9 cellular contexts compared by ENCODE assay signal in the genomic region with DNA sequence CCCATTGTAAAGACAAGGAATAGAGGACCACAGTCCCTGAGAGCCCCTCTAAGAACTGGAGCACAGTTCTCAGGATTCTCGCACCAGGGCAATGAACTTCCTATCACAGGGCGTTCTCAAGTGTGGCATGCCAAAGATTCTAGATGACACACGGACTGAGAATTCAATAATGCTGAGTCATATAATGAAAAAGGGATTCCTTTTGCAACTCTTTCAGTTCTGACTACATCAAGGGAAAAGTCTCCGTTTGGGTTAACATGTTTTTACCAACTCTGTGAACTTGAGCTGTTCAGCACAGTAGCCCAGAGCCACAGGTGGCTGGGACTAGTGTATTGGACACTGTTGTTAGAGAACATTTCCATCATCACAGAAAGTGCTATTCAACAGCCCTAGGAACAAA. TPM values are rescaled to one million over a fixed set of nuclear protein-coding genes. Genes with fewer than 3 reads are reported as not detected.
A peak's percentile ranks its signal among the peaks of the same experiment; 100 is the strongest.
DNase-seq lines count a peak whose midpoint lies in the region; ATAC-seq, FAIRE-seq and TF ChIP-seq lines count a peak whose summit lies in the region.
"Had no signal": no experiment of that assay in that cellular context is flagged by ENCODE, and none has a peak within 500 bp of the region (broad histone marks: within the 10 kb centered on the region; RNA-seq: fewer than 3 reads in every experiment).

No MANE protein-coding gene starts in this region.

- CTCF ChIA-PET in SK-N-SH (lab: Yijun Ruan, JAX), result no interaction called here

- H3K9me3 Mint-ChIP-seq in endothelial cell (ENCODE audit: unreplicated experiment), result no peaks in the 10 kb centered on the region

- peak overlapping the region; percentile 44 for H3K4me2 ChIP-seq in SK-N-SH
- H3K4me2 ChIP-seq in fibroblast of lung (ENCODE audit: extremely low read depth, insufficient read depth, low read length), result peak overlapping the region; percentile 60

- POLR2A ChIA-PET in SK-N-SH (lab: Yijun Ruan, JAX), result no interaction called here

- H3K4me1 ChIP-seq in SK-N-SH (ENCODE audit: control insufficient read depth in 1 of 2, insufficient read depth in 2 of 2, low read depth in 1 of 2, low read length in 1 of 2), result peaks cover 7 to 11% of the 10 kb centered on the region in 2 experiments; a peak in 3 of 4 replicates
- H3K4me1 ChIP-seq in fibroblast of lung (ENCODE audit: control insufficient read depth, extremely low read depth, insufficient read depth, low read length), result peaks cover 15% of the 10 kb centered on the region

- H3K4me3 Mint-ChIP-seq in endothelial cell (ENCODE audit: unreplicated experiment), result no peak overlapping the region

- H3K9ac ChIP-seq in SK-N-SH (peak overlapping the region; percentile 46; the same call in 1 of the 2 replicates), fibroblast of lung (ENCODE audit: insufficient read depth, low read length) (no peak overlapping the region)

- H3K36me3 ChIP-seq in SK-N-SH (replicated peaks in 1 of 2; ENCODE audit: control insufficient read depth in 1 of 2, insufficient read depth in 2 of 2, low read length in 1 of 2) (peaks cover 12 to 29% of the 10 kb centered on the region in 2 experiments), fibroblast of lung (ENCODE audit: control insufficient read depth, insufficient read depth, low read length) (peaks cover 6% of the 10 kb centered on the region)

- TF ChIP-seq CTCF in SK-N-SH (IDR thresholded peaks at IDR 0.05), result no peak
- no peak for TF ChIP-seq CTCF in fibroblast of lung (conservative IDR thresholded peaks at IDR 0.05 in 1 of 2, IDR thresholded peaks at IDR 0.05 in 1 of 2; ENCODE audit: low read depth in 1 of 2, low read length in 2 of 2)
- TF ChIP-seq CTCF in endothelial cell (IDR thresholded peaks at IDR 0.05; ENCODE audit: unreplicated experiment), result no peak

- 0 out of 4 replicates have a peak overlapping the region, but pooled peaks of 1 of the 2 experiments have one; percentile 15 for H3K4me3 ChIP-seq in SK-N-SH (ENCODE audit: low read depth in 2 of 2, low read length in 1 of 2)
- H3K4me3 ChIP-seq in fibroblast of lung (replicated peaks in 1 of 4; ENCODE audit: control extremely low read depth in 1 of 4, insufficient read depth in 1 of 4, low read depth in 3 of 4, low read length in 4 of 4), result peak overlapping the region in 1 of 4 experiments; percentile 8

- no peaks in the 10 kb centered on the region for H4K20me1 ChIP-seq in SK-N-SH (ENCODE audit: insufficient read depth)
- no peaks in the 10 kb centered on the region for H4K20me1 ChIP-seq in fibroblast of lung (ENCODE audit: control insufficient read depth, extremely low read depth, insufficient read depth, low read length)

- no peak overlapping the region for H3K27ac Mint-ChIP-seq in endothelial cell (ENCODE audit: unreplicated experiment)

- no peak overlapping the region; the same call in 1 of the 2 replicates for H2AFZ ChIP-seq in SK-N-SH (ENCODE audit: low read depth)
- no peak overlapping the region for H2AFZ ChIP-seq in fibroblast of lung (ENCODE audit: low read length)

- no peaks in the 10 kb centered on the region for H3K9me2 ChIP-seq in SK-N-SH

- H3K27me3 ChIP-seq in SK-N-SH (ENCODE audit: insufficient read depth) (no peaks in the 10 kb centered on the region), fibroblast of lung (ENCODE audit: control insufficient read depth, insufficient read depth, low read length) (no peaks in the 10 kb centered on the region)

- TF ChIP-seq RAD21 in SK-N-SH (IDR thresholded peaks at IDR 0.05; ENCODE audit: low read length), result no peak

- peaks cover 32% of the 10 kb centered on the region for H3K4me1 Mint-ChIP-seq in endothelial cell (ENCODE audit: unreplicated experiment)

- peaks cover 8% of the 10 kb centered on the region for H3K36me3 Mint-ChIP-seq in endothelial cell (ENCODE audit: low read depth, unreplicated experiment)

- no peak for FAIRE-seq in urothelium cell line (lab: Jason Lieb, UNC)

- ATAC-seq in HG03045 (IDR thresholded peaks at IDR 0.05; ENCODE audit: unreplicated experiment), result no peak
- ATAC-seq: left colon had no signal

- peak in 1 of 2 experiments; percentile 47; a peak in 1 of 4 replicates for TF ChIP-seq EP300 in SK-N-SH (IDR thresholded peaks at IDR 0.05; ENCODE audit: borderline replicate concordance in 1 of 2, low read depth in 1 of 2, low read length in 1 of 2)

- H3K27me3 Mint-ChIP-seq in endothelial cell (ENCODE audit: unreplicated experiment), result peaks cover 12% of the 10 kb centered on the region

- DNase-seq in stimulated activated naive CD4-positive, alpha-beta T cell treated with Interleukin-2 at 50 U/mL for 16 hours (lab: John Stamatoyannopoulos, UW), result peak; percentile 11
- DNase-seq in stimulated activated naive CD4-positive, alpha-beta T cell (lab: John Stamatoyannopoulos, UW), result no peak
- DNase-seq in SK-N-SH (no peak), fibroblast of lung (ENCODE audit: low read depth in 2 of 2) (peak; percentile 91 to 96), urothelium cell line (ENCODE audit: low spot score) (peak; percentile 82), ureter (ENCODE audit: low spot score) (no peak), endothelial cell (ENCODE audit: low spot score) (no peak)
- DNase-seq: left colon had no signal

- H3K9me3 ChIP-seq in SK-N-SH, result no peaks in the 10 kb centered on the region
- H3K9me3 ChIP-seq in fibroblast of lung (ENCODE audit: control insufficient read depth, insufficient read depth, low read depth, low read length), result no peaks in the 10 kb centered on the region

- WGBS in SK-N-SH (ENCODE audit: low lambda C conversion rate), result 7% methylated on average over 4 of the region's 4 CpGs

- peaks cover 7% of the 10 kb centered on the region for H3F3A ChIP-seq in SK-N-SH (replicated peaks; ENCODE audit: insufficient read depth)

- peaks cover 87% of the 10 kb centered on the region for H3K79me2 ChIP-seq in SK-N-SH (ENCODE audit: insufficient read depth)
- peaks cover 43% of the 10 kb centered on the region for H3K79me2 ChIP-seq in fibroblast of lung (ENCODE audit: control insufficient read depth, insufficient read depth, low read length)

- H3K27ac ChIP-seq in SK-N-SH (ENCODE audit: low read depth in 2 of 2, low read length in 1 of 2) (peak overlapping the region; percentile 34 to 82; a peak in 3 of 4 replicates), fibroblast of lung (ENCODE audit: insufficient read depth, low read length) (peak overlapping the region; percentile 70)

TF ChIP-seq in SK-N-SH, 30 proteins besides CTCF, POLR2A, EP300 and RAD21 (continues in another document):
- TF ChIP-seq CHD2 (IDR thresholded peaks at IDR 0.05; ENCODE audit: low read length, partially characterized antibody), result no peak
- TF ChIP-seq, protein P1, sequence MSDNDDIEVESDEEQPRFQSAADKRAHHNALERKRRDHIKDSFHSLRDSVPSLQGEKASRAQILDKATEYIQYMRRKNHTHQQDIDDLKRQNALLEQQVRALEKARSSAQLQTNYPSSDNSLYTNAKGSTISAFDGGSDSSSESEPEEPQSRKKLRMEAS (IDR thresholded peaks at IDR 0.05; ENCODE audit: low read depth), result peak; percentile 53; the same call in 1 of the 2 replicates
- TF ChIP-seq, protein P2, sequence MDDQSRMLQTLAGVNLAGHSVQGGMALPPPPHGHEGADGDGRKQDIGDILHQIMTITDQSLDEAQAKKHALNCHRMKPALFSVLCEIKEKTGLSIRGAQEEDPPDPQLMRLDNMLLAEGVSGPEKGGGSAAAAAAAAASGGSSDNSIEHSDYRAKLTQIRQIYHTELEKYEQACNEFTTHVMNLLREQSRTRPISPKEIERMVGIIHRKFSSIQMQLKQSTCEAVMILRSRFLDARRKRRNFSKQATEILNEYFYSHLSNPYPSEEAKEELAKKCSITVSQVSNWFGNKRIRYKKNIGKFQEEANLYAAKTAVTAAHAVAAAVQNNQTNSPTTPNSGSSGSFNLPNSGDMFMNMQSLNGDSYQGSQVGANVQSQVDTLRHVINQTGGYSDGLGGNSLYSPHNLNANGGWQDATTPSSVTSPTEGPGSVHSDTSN (IDR thresholded peaks at IDR 0.05), result 0 out of 2 replicates have a peak, but pooled peaks have one; percentile 33
- no peak for TF ChIP-seq YY1 (IDR thresholded peaks at IDR 0.05; ENCODE audit: low read depth)
- peak; percentile 73; the same call in 1 of the 2 replicates for TF ChIP-seq TEAD4 (IDR thresholded peaks at IDR 0.05; ENCODE audit: borderline replicate concordance, insufficient read depth)
- peak; percentile 59; the same call in 1 of the 2 replicates for TF ChIP-seq TCF12 (IDR thresholded peaks at IDR 0.05)

RNA-seq across cellular contexts. Expression of a gene that starts 3.4 kb away (rescaled TPM):
- 25.1 and 29.6 TPM in 2 replicates for polyA plus RNA-seq in SK-N-SH (2012; rRNA removed)
- 26.4 and 26.6 TPM in 2 replicates for polyA plus RNA-seq in SK-N-SH (2012; cell fraction: cytosol; rRNA removed)
- 21.5 and 25.2 TPM in 2 replicates for polyA plus RNA-seq in SK-N-SH (2012; cell fraction: nucleus; rRNA removed)
- 24.9 and 27.7 TPM in 2 replicates for total RNA-seq in fibroblast of lung
- 38.6 and 40.0 TPM in 2 replicates for polyA plus RNA-seq in fibroblast of lung
- polyA plus RNA-seq in fibroblast of lung (2012), result 23.9 and 25.4 TPM in 2 replicates
- 50.0 and 113 TPM in 2 replicates for polyA minus RNA-seq in fibroblast of lung (ENCODE audit: low replicate concordance)
- total RNA-seq in ureter, result 23.8 TPM
- 39.4 TPM for total RNA-seq in endothelial cell (ENCODE audit: unreplicated experiment)

RNA-seq across cellular contexts. Expression of a gene that starts 3.8 kb away (rescaled TPM):
- polyA plus RNA-seq in SK-N-SH (2012; rRNA removed) (31.1 and 56.0 TPM in 2 replicates), fibroblast of lung (11.3 and 19.7 TPM in 2 replicates)
- 32.4 and 35.9 TPM in 2 replicates for polyA plus RNA-seq in SK-N-SH (2012; cell fraction: cytosol; rRNA removed)
- polyA plus RNA-seq in SK-N-SH (2012; cell fraction: nucleus; rRNA removed), result 54.5 and 56.0 TPM in 2 replicates
- total RNA-seq in fibroblast of lung (13.7 and 14.9 TPM in 2 replicates), ureter (24.6 TPM), endothelial cell (ENCODE audit: unreplicated experiment) (21.9 TPM)
- 15.8 and 28.6 TPM in 2 replicates for polyA plus RNA-seq in fibroblast of lung (2012)
- polyA minus RNA-seq in fibroblast of lung (ENCODE audit: low replicate concordance), result 55.8 and 72.2 TPM in 2 replicates

RNA-seq across cellular contexts. Expression of a gene that starts 22.4 kb away (rescaled TPM):
- polyA plus RNA-seq in SK-N-SH (2012; rRNA removed), result 2.4 and 3.7 TPM in 2 replicates
- polyA plus RNA-seq in SK-N-SH (2012; cell fraction: cytosol; rRNA removed), result 1.2 and 1.4 TPM in 2 replicates
- 13.1 and 13.5 TPM in 2 replicates for polyA plus RNA-seq in SK-N-SH (2012; cell fraction: nucleus; rRNA removed)
- total RNA-seq in fibroblast of lung, result 1.8 and 2.3 TPM in 2 replicates
- polyA plus RNA-seq in fibroblast of lung, result 1.0 and 1.5 TPM in 2 replicates
- polyA plus RNA-seq in fibroblast of lung (2012), result 1.0 and 1.2 TPM in 2 replicates
- 0.67 and 0.96 TPM in 2 replicates for polyA minus RNA-seq in fibroblast of lung (ENCODE audit: low replicate concordance)
- 6.0 TPM for total RNA-seq in ureter
- 7.1 TPM for total RNA-seq in endothelial cell (ENCODE audit: unreplicated experiment)

RNA-seq across cellular contexts. Expression of a gene that starts 24.1 kb away (rescaled TPM):
- polyA plus RNA-seq in SK-N-SH (2012; rRNA removed) (22.4 and 26.6 TPM in 2 replicates), fibroblast of lung (29.6 and 43.7 TPM in 2 replicates)
- 16.0 and 24.0 TPM in 2 replicates for polyA plus RNA-seq in SK-N-SH (2012; cell fraction: cytosol; rRNA removed)
- 28.0 and 33.4 TPM in 2 replicates for polyA plus RNA-seq in SK-N-SH (2012; cell fraction: nucleus; rRNA removed)
- total RNA-seq in fibroblast of lung (10.3 and 15.0 TPM in 2 replicates), ureter (69.1 TPM), endothelial cell (ENCODE audit: unreplicated experiment) (39.3 TPM)
- 35.6 and 56.9 TPM in 2 replicates for polyA plus RNA-seq in fibroblast of lung (2012)
- polyA minus RNA-seq in fibroblast of lung (ENCODE audit: low replicate concordance), result 32.1 and 51.6 TPM in 2 replicates

Comparison
In these comparisons a context has a peak if more than half of its experiments do, and no peak if none do; other contexts are left out.
1. DNase-seq: peak in stimulated activated naive CD4-positive, alpha-beta T cell treated with Interleukin-2 at 50 U/mL for 16 hours (single experiment), fibroblast of lung (2 of 2) and urothelium cell line (single experiment); none in stimulated activated naive CD4-positive, alpha-beta T cell (0 of 6), SK-N-SH (single experiment), ureter (single experiment) and endothelial cell (single experiment).